ENCODE assay signal across 2 cellular contexts in the genomic region with DNA sequence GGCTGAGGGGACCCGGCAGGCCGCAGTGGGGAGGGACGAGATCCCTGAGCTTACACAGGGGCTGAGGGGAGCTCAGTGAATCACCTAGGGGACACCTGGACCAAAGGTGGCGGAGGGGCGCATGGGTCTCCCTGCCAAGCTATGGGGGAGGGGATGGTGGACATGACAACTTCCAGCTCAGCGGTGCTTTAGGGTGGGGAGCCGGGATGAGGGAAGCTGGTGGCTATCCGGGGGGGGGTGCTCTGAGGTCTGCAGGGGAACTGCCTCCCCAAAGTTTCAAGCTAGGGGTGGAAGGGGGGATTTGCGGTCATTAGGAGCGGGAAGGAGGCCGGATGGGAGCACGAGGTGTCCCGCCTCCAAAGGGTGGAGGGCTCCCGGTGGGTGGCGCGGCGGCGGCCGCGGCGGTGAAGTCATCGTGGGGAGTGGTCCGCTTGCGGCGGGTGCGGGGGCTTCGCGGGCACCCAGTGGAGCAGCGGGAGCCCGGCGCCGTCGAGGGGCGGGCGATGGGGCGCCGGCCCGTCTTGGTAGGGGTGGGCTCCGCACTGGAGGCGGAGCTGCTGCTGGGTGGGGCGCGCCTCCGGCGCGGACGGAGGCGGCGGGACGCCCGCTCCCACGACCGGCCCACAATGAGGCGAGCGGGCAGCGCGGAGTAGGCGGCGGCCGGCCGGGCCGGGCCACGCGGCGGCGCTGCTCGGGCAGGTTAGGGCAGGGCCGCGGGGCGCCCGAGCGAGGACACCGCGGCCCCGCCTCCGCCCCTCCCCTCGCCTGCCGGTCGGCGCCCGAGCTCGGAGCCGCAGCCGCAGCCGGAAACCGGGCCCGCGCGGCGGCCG.
TF ChIP-seq lines count a peak whose summit lies in the region.

A gene with protein sequence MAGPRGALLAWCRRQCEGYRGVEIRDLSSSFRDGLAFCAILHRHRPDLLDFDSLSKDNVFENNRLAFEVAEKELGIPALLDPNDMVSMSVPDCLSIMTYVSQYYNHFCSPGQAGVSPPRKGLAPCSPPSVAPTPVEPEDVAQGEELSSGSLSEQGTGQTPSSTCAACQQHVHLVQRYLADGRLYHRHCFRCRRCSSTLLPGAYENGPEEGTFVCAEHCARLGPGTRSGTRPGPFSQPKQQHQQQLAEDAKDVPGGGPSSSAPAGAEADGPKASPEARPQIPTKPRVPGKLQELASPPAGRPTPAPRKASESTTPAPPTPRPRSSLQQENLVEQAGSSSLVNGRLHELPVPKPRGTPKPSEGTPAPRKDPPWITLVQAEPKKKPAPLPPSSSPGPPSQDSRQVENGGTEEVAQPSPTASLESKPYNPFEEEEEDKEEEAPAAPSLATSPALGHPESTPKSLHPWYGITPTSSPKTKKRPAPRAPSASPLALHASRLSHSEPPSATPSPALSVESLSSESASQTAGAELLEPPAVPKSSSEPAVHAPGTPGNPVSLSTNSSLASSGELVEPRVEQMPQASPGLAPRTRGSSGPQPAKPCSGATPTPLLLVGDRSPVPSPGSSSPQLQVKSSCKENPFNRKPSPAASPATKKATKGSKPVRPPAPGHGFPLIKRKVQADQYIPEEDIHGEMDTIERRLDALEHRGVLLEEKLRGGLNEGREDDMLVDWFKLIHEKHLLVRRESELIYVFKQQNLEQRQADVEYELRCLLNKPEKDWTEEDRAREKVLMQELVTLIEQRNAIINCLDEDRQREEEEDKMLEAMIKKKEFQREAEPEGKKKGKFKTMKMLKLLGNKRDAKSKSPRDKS (plus strand): TSS at position 764 of the 830 bp plus-strand sequence. CDS start 126 bp downstream, outside the sequence.

TF ChIP-seq in Ishikawa, 13 proteins besides CTCF, POLR2A, EP300 and RAD21:
- TF ChIP-seq ZBTB7A (IDR thresholded peaks at IDR 0.05; ENCODE audit: low read depth): peak; percentile 90
- TF ChIP-seq, protein P1, sequence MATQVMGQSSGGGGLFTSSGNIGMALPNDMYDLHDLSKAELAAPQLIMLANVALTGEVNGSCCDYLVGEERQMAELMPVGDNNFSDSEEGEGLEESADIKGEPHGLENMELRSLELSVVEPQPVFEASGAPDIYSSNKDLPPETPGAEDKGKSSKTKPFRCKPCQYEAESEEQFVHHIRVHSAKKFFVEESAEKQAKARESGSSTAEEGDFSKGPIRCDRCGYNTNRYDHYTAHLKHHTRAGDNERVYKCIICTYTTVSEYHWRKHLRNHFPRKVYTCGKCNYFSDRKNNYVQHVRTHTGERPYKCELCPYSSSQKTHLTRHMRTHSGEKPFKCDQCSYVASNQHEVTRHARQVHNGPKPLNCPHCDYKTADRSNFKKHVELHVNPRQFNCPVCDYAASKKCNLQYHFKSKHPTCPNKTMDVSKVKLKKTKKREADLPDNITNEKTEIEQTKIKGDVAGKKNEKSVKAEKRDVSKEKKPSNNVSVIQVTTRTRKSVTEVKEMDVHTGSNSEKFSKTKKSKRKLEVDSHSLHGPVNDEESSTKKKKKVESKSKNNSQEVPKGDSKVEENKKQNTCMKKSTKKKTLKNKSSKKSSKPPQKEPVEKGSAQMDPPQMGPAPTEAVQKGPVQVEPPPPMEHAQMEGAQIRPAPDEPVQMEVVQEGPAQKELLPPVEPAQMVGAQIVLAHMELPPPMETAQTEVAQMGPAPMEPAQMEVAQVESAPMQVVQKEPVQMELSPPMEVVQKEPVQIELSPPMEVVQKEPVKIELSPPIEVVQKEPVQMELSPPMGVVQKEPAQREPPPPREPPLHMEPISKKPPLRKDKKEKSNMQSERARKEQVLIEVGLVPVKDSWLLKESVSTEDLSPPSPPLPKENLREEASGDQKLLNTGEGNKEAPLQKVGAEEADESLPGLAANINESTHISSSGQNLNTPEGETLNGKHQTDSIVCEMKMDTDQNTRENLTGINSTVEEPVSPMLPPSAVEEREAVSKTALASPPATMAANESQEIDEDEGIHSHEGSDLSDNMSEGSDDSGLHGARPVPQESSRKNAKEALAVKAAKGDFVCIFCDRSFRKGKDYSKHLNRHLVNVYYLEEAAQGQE (IDR thresholded peaks at IDR 0.05; ENCODE audit: low read depth): no peak
- TF ChIP-seq, protein P2, sequence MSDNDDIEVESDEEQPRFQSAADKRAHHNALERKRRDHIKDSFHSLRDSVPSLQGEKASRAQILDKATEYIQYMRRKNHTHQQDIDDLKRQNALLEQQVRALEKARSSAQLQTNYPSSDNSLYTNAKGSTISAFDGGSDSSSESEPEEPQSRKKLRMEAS (IDR thresholded peaks at IDR 0.05): peak; percentile 62; the same call in 1 of the 2 replicates
- TF ChIP-seq CREB1 (IDR thresholded peaks at IDR 0.05; ENCODE audit: low read depth): no peak

TF ChIP-seq in GM12878, 131 proteins besides CTCF, POLR2A, EP300 and RAD21:
- TF ChIP-seq IKZF1 (conservative IDR thresholded peaks at IDR 0.05) (peak; percentile 83), RAD51 (IDR thresholded peaks at IDR 0.05) (no peak), STAT1 (conservative IDR thresholded peaks at IDR 0.05) (no peak), GATAD2B (conservative IDR thresholded peaks at IDR 0.05; ENCODE audit: low read depth) (peak; percentile 48), SREBF2 (IDR thresholded peaks at IDR 0.05; ENCODE audit: low read length) (no peak), SMARCA5 (IDR thresholded peaks at IDR 0.05) (peak; percentile 88; the same call in 1 of the 2 replicates), SIN3A (IDR thresholded peaks at IDR 0.05; ENCODE audit: low read depth, low read length) (0 out of 2 replicates have a peak, but pooled peaks have one; percentile 1), FOS (IDR thresholded peaks at IDR 0.05; ENCODE audit: borderline replicate concordance, extremely low read depth, insufficient read length) (no peak), NFIC (IDR thresholded peaks at IDR 0.05; ENCODE audit: low read depth, low read length) (no peak), BHLHE40 (IDR thresholded peaks at IDR 0.05; ENCODE audit: borderline replicate concordance in 1 of 2, low read depth in 2 of 2, low read length in 1 of 2) (peak; percentile 46 to 91; a peak in 3 of 4 replicates), MXI1 (IDR thresholded peaks at IDR 0.05; ENCODE audit: low read depth, low read length) (peak; percentile 65; the same call in 1 of the 2 replicates), EGR1 (IDR thresholded peaks at IDR 0.05; ENCODE audit: borderline replicate concordance in 1 of 2, low read depth in 2 of 2, low read length in 2 of 2) (peak in 1 of 2 experiments; percentile 67; a peak in 1 of 3 replicates), LARP7 (IDR thresholded peaks at IDR 0.05) (peak; percentile 67; the same call in 1 of the 2 replicates), TBL1XR1 (IDR thresholded peaks at IDR 0.05; ENCODE audit: low read depth, low read length) (no peak), HCFC1 (IDR thresholded peaks at IDR 0.05; ENCODE audit: low read length) (0 out of 2 replicates have a peak, but pooled peaks have one; percentile 14), RUNX3 (IDR thresholded peaks at IDR 0.05; ENCODE audit: low read length) (peak; percentile 28; the same call in 1 of the 2 replicates), TAF1 (IDR thresholded peaks at IDR 0.05; ENCODE audit: borderline replicate concordance, low read depth, low read length) (peak; percentile 29; the same call in 1 of the 2 replicates), NR2F1 (conservative IDR thresholded peaks at IDR 0.05) (0 out of 2 replicates have a peak, but pooled peaks have one; percentile 12), YY1 (IDR thresholded peaks at IDR 0.05; ENCODE audit: low read depth, low read length) (peak; percentile 57; the same call in 1 of the 2 replicates)
- TF ChIP-seq, protein P3, sequence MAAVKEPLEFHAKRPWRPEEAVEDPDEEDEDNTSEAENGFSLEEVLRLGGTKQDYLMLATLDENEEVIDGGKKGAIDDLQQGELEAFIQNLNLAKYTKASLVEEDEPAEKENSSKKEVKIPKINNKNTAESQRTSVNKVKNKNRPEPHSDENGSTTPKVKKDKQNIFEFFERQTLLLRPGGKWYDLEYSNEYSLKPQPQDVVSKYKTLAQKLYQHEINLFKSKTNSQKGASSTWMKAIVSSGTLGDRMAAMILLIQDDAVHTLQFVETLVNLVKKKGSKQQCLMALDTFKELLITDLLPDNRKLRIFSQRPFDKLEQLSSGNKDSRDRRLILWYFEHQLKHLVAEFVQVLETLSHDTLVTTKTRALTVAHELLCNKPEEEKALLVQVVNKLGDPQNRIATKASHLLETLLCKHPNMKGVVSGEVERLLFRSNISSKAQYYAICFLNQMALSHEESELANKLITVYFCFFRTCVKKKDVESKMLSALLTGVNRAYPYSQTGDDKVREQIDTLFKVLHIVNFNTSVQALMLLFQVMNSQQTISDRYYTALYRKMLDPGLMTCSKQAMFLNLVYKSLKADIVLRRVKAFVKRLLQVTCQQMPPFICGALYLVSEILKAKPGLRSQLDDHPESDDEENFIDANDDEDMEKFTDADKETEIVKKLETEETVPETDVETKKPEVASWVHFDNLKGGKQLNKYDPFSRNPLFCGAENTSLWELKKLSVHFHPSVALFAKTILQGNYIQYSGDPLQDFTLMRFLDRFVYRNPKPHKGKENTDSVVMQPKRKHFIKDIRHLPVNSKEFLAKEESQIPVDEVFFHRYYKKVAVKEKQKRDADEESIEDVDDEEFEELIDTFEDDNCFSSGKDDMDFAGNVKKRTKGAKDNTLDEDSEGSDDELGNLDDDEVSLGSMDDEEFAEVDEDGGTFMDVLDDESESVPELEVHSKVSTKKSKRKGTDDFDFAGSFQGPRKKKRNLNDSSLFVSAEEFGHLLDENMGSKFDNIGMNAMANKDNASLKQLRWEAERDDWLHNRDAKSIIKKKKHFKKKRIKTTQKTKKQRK (IDR thresholded peaks at IDR 0.05; ENCODE audit: low read depth, low read length): no peak
